Comparison of ENCODE assay signal across 1 cellular context in genomic region chr17:44083250-44083849, GRCh38.
TF ChIP-seq lines count a peak whose summit lies in the region.

No MANE protein-coding gene starts in this region.

TF ChIP-seq in endothelial cell of umbilical vein, 7 proteins besides CTCF, POLR2A, EP300 and RAD21:
- TF ChIP-seq JUN (IDR thresholded peaks at IDR 0.05; ENCODE audit: borderline replicate concordance, insufficient read depth, insufficient read length, low read depth) (no peak), MAX (IDR thresholded peaks at IDR 0.05; ENCODE audit: insufficient read depth, insufficient read length) (no peak), EZH2 (IDR thresholded peaks at IDR 0.05; ENCODE audit: borderline replicate concordance, low read depth, low read length, severe bottlenecking) (no peak), FOS (IDR thresholded peaks at IDR 0.05; ENCODE audit: borderline replicate concordance, insufficient read depth, low read length) (no peak), MYC (IDR thresholded peaks at IDR 0.05; ENCODE audit: low read depth, low read length) (no peak), GATA2 (IDR thresholded peaks at IDR 0.05; ENCODE audit: insufficient read depth, insufficient read length, low read depth, low read length) (no peak), POLR2AphosphoS5 (IDR thresholded peaks at IDR 0.05; ENCODE audit: insufficient read depth, low read depth, low read length) (no peak)
